Comparison of ENCODE assay signal across 11 cellular contexts in genomic region chr7:40673285-40673684, GRCh38.
A peak's percentile ranks its signal among the peaks of the same experiment; 100 is the strongest.
DNase-seq lines count a peak whose midpoint lies in the region; ATAC-seq and TF ChIP-seq lines count a peak whose summit lies in the region.
"Had no signal": no experiment of that assay in that cellular context is flagged by ENCODE, and none has a peak within 500 bp of the region (broad histone marks: within the 10 kb centered on the region; RNA-seq: fewer than 3 reads in every experiment).

No MANE protein-coding gene starts in this region.

- ATAC-seq in HG02981 (IDR thresholded peaks at IDR 0.05; ENCODE audit: unreplicated experiment) = no peak

- no peaks in the 10 kb centered on the region for H3K36me3 Mint-ChIP-seq in activated CD4-positive, alpha-beta T cell treated with anti-CD3 and anti-CD28 coated beads, Interleukin-2, amount 10 ng/mL, durations not matched to agents 24 days and 14 days (ENCODE audit: low read depth)

- H3K9ac ChIP-seq in SK-N-SH (peak overlapping the region; percentile 5; the same call in 1 of the 2 replicates), colonic mucosa (ENCODE audit: low read depth in 2 of 2, low read length in 2 of 2) (no peak overlapping the region)
- H3K9ac ChIP-seq: BLaER1 had no signal

- H3K27me3 ChIP-seq in SK-N-SH (ENCODE audit: insufficient read depth) (no peaks in the 10 kb centered on the region), colonic mucosa (no peaks in the 10 kb centered on the region)
- H3K27me3 ChIP-seq: BLaER1 had no signal

- intact Hi-C loops in colonic mucosa (cut with DNase I) = no loop called here
- intact Hi-C loops in activated CD4-positive, alpha-beta T cell treated with anti-CD3 and anti-CD28 coated beads, Interleukin-2, amount 10 ng/mL, durations not matched to agents 24 days and 14 days (cut with micrococcal nuclease) = no loop called here

- peaks cover 27% of the 10 kb centered on the region for H3K79me2 ChIP-seq in SK-N-SH (ENCODE audit: insufficient read depth)

- peak in 1 of 2 experiments; percentile 73; a peak in 2 of 4 replicates for TF ChIP-seq EP300 in SK-N-SH (IDR thresholded peaks at IDR 0.05; ENCODE audit: borderline replicate concordance in 1 of 2, low read depth in 1 of 2, low read length in 1 of 2)

- no peak overlapping the region for H3K27ac Mint-ChIP-seq in activated CD4-positive, alpha-beta T cell treated with anti-CD3 and anti-CD28 coated beads, Interleukin-2, amount 10 ng/mL, durations not matched to agents 24 days and 14 days
- H3K27ac Mint-ChIP-seq: activated B cell treated with CpG ODN at 0.5 μM for 24 hours had no signal

- no peaks in the 10 kb centered on the region for H4K20me1 ChIP-seq in SK-N-SH (ENCODE audit: insufficient read depth)
- H4K20me1 ChIP-seq: BLaER1 had no signal

- H3K9me2 ChIP-seq in SK-N-SH = no peaks in the 10 kb centered on the region

- no peak for TF ChIP-seq RAD21 in SK-N-SH (IDR thresholded peaks at IDR 0.05; ENCODE audit: low read length)

- H3K4me3 Mint-ChIP-seq in activated CD4-positive, alpha-beta T cell treated with anti-CD3 and anti-CD28 coated beads, Interleukin-2, amount 10 ng/mL, durations not matched to agents 24 days and 14 days = no peak overlapping the region
- H3K4me3 Mint-ChIP-seq: activated B cell treated with CpG ODN at 0.5 μM for 24 hours had no signal

- 37% methylated on average over 2 of the region's 2 CpGs for WGBS in SK-N-SH (ENCODE audit: low lambda C conversion rate)

- H3K27me3 Mint-ChIP-seq in activated CD4-positive, alpha-beta T cell treated with anti-CD3 and anti-CD28 coated beads, Interleukin-2, amount 10 ng/mL, durations not matched to agents 24 days and 14 days = peaks cover 3% of the 10 kb centered on the region
- H3K27me3 Mint-ChIP-seq: activated B cell treated with CpG ODN at 0.5 μM for 24 hours had no signal

- H3K4me3 ChIP-seq in HFF-Myc (replicated peaks; ENCODE audit: low read depth, low read length) (no peak overlapping the region), SK-N-SH (ENCODE audit: low read depth in 2 of 2, low read length in 1 of 2) (no peak overlapping the region), fibroblast of mammary gland (ENCODE audit: control insufficient read depth, low read depth, low read length) (no peak overlapping the region), colonic mucosa (no peak overlapping the region)
- H3K4me3 ChIP-seq: BLaER1 had no signal

- H3K9me3 ChIP-seq in SK-N-SH (no peaks in the 10 kb centered on the region), colonic mucosa (no peaks in the 10 kb centered on the region)
- H3K9me3 ChIP-seq: BLaER1 had no signal

- H3K27ac ChIP-seq in SK-N-SH (ENCODE audit: low read depth in 2 of 2, low read length in 1 of 2) (peak overlapping the region; percentile 64 to 74), colonic mucosa (no peak overlapping the region)
- H3K27ac ChIP-seq: BLaER1 had no signal

- H3K4me2 ChIP-seq in SK-N-SH = peak overlapping the region; percentile 11
- H3K4me2 ChIP-seq: BLaER1 had no signal

- DNase-seq in A172 (ENCODE audit: low spot score) (peak; percentile 84), HFF-Myc (ENCODE audit: extremely low read depth, low read depth) (peak; percentile 57), SK-N-SH (no peak), fibroblast of mammary gland (ENCODE audit: low read depth) (peak; percentile 76), NCI-H446 (lab: John Stamatoyannopoulos, UW) (no peak), colonic mucosa (no peak)
- DNase-seq in activated CD4-positive, alpha-beta T cell treated with anti-CD3 and anti-CD28 coated beads, Interleukin-2, amount 10 ng/mL, durations not matched to agents 24 days and 14 days = no peak
- DNase-seq: activated B cell treated with CpG ODN at 0.5 μM for 24 hours, NCI-H1048 had no signal

- TF ChIP-seq CTCF in HFF-Myc (IDR thresholded peaks at IDR 0.05; ENCODE audit: low read depth, low read length, missing control alignments) (no peak), SK-N-SH (IDR thresholded peaks at IDR 0.05) (no peak), fibroblast of mammary gland (conservative IDR thresholded peaks at IDR 0.05; ENCODE audit: control insufficient read depth, insufficient read depth, low read depth, low read length) (no peak), colonic mucosa (IDR thresholded peaks at IDR 0.05) (no peak)

- 0 out of 2 replicates have a peak overlapping the region, but pooled peaks have one; percentile 11 for H2AFZ ChIP-seq in SK-N-SH (ENCODE audit: low read depth)

- H3K36me3 ChIP-seq in SK-N-SH (replicated peaks in 1 of 2; ENCODE audit: control insufficient read depth in 1 of 2, insufficient read depth in 2 of 2, low read length in 1 of 2) = peaks cover 0 to 16% of the 10 kb centered on the region in 2 experiments
- no peaks in the 10 kb centered on the region for H3K36me3 ChIP-seq in colonic mucosa
- H3K36me3 ChIP-seq: BLaER1 had no signal

- peaks cover 9% of the 10 kb centered on the region for H3K4me1 Mint-ChIP-seq in activated CD4-positive, alpha-beta T cell treated with anti-CD3 and anti-CD28 coated beads, Interleukin-2, amount 10 ng/mL, durations not matched to agents 24 days and 14 days
- H3K4me1 Mint-ChIP-seq: activated B cell treated with CpG ODN at 0.5 μM for 24 hours had no signal

- H3F3A ChIP-seq in SK-N-SH (replicated peaks; ENCODE audit: insufficient read depth) = peaks cover 42% of the 10 kb centered on the region

- POLR2A ChIA-PET in SK-N-SH (lab: Yijun Ruan, JAX) = no interaction called here

- H3K9me3 Mint-ChIP-seq in activated CD4-positive, alpha-beta T cell treated with anti-CD3 and anti-CD28 coated beads, Interleukin-2, amount 10 ng/mL, durations not matched to agents 24 days and 14 days = no peaks in the 10 kb centered on the region
- H3K9me3 Mint-ChIP-seq: activated B cell treated with CpG ODN at 0.5 μM for 24 hours had no signal

- CTCF ChIA-PET in SK-N-SH (lab: Yijun Ruan, JAX) = interaction anchor here (0.8 to 2.1 kb wide), 2 partner anchors 13 to 106 kb away, joined by 4 to 6 read pairs; no protein-coding TSS in a partner anchor

- peaks cover 0 to 16% of the 10 kb centered on the region in 2 experiments for H3K4me1 ChIP-seq in SK-N-SH (ENCODE audit: control insufficient read depth in 1 of 2, insufficient read depth in 2 of 2, low read depth in 1 of 2, low read length in 1 of 2)
- no peaks in the 10 kb centered on the region for H3K4me1 ChIP-seq in colonic mucosa
- H3K4me1 ChIP-seq: BLaER1 had no signal

TF ChIP-seq in SK-N-SH, 30 proteins besides CTCF, POLR2A, EP300 and RAD21 (continues in another document):
- no peak for TF ChIP-seq RCOR1 (IDR thresholded peaks at IDR 0.05; ENCODE audit: low read length)
- TF ChIP-seq NFIC (IDR thresholded peaks at IDR 0.05; ENCODE audit: borderline replicate concordance) = peak; percentile 94
- peak; percentile 48; the same call in 1 of the 2 replicates for TF ChIP-seq MEF2A (IDR thresholded peaks at IDR 0.05; ENCODE audit: borderline replicate concordance, low read depth)
- TF ChIP-seq GABPA (IDR thresholded peaks at IDR 0.05; ENCODE audit: low read depth) = no peak; the same call in 1 of the 2 replicates
- peak; percentile 78 for TF ChIP-seq TCF12 (IDR thresholded peaks at IDR 0.05)
- TF ChIP-seq MAX (IDR thresholded peaks at IDR 0.05; ENCODE audit: low read depth) = 0 out of 2 replicates have a peak, but pooled peaks have one; percentile 24
- TF ChIP-seq REST (IDR thresholded peaks at IDR 0.05; ENCODE audit: low read depth, low read length) = no peak
- TF ChIP-seq NRF1 (IDR thresholded peaks at IDR 0.05; ENCODE audit: low read depth, low read length) = no peak
- TF ChIP-seq JUND (IDR thresholded peaks at IDR 0.05) = peak; percentile 80
- TF ChIP-seq ELF1 (IDR thresholded peaks at IDR 0.05) = peak; percentile 45; the same call in 1 of the 2 replicates
- TF ChIP-seq TEAD4 (IDR thresholded peaks at IDR 0.05; ENCODE audit: borderline replicate concordance, insufficient read depth) = 0 out of 2 replicates have a peak, but pooled peaks have one; percentile 34
- TF ChIP-seq YY1 (IDR thresholded peaks at IDR 0.05; ENCODE audit: low read depth) = peak; percentile 63; the same call in 1 of the 2 replicates
- peak; percentile 40 for TF ChIP-seq RXRA (IDR thresholded peaks at IDR 0.05; ENCODE audit: borderline replicate concordance, low read depth)
- peak; percentile 83 for TF ChIP-seq FOSL2 (IDR thresholded peaks at IDR 0.05; ENCODE audit: borderline replicate concordance, low read depth)

Comparison
In these comparisons a context has a peak if more than half of its experiments do, and no peak if none do; other contexts are left out.
1. DNase-seq: peak in A172 (single experiment), HFF-Myc (single experiment) and fibroblast of mammary gland (single experiment); none in SK-N-SH (single experiment), NCI-H446 (0 of 2), colonic mucosa (single experiment) and activated CD4-positive, alpha-beta T cell treated with anti-CD3 and anti-CD28 coated beads, Interleukin-2, amount 10 ng/mL, durations not matched to agents 24 days and 14 days (single experiment).